8 cellular contexts compared by ENCODE assay signal in the genomic region with DNA sequence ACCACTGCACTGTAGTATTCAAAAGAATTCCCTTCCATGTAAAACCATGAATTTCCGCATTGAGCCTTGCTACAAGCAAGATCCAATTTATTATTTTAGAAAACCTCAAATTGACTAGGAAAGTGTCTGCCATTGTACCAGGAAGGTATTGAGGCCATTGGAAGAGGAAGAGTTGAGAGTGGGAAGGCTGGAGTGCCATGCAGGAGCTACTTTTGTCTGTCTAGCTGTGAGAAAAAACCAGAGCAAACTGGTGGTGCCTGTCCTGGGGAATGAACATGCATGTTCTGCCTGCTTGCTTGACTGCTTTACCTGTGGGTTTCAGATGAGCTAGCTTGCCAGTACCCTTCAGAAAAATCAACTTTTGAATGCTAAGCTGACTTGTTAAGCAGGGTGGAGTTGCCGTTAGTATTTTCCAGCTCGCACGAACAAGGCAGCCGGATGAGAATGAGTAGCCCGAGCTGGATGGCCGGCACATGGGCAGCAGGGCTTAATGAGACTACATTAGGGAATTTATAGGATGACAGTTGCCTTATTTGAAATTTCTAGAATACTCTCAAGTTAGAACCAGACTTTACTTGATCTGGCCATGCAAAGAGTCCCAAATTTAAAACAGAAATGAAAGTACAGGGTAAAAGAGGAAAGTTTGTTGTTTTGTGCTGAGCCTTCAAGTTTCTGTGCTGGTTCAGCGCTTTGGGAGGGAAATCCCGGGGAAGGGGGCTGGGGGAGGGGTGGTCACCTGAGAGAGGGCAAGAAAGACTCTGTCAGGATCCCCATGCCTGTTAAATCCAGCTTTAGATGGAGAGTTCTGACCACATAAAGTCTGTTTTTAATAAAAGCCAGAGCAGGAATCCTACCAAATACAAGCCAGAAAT. TPM values are rescaled to one million over a fixed set of nuclear protein-coding genes. Genes with fewer than 3 reads are reported as not detected.
DNase-seq lines count a peak whose midpoint lies in the region; ATAC-seq and TF ChIP-seq lines count a peak whose summit lies in the region.

No MANE protein-coding gene starts in this region.

- peak overlapping the region; percentile 54 for H3K9ac ChIP-seq in OCI-LY1 (ENCODE audit: low read length)

- no peaks in the 10 kb centered on the region for H3F3A ChIP-seq in OCI-LY1 (ENCODE audit: insufficient read depth, low read length)

- TF ChIP-seq CTCF in OCI-LY1 (IDR thresholded peaks at IDR 0.05; ENCODE audit: low read length) = no peak
- TF ChIP-seq CTCF in hepatocyte (IDR thresholded peaks at IDR 0.05; ENCODE audit: poor library complexity) = no peak
- no peak for TF ChIP-seq CTCF in tibial artery (IDR thresholded peaks at IDR 0.05)

- H3K4me1 ChIP-seq in OCI-LY1 (ENCODE audit: insufficient read depth, low read length, severe bottlenecking) (peaks cover 52% of the 10 kb centered on the region), hepatocyte (ENCODE audit: insufficient read depth) (peaks cover 42% of the 10 kb centered on the region), tibial artery (peaks cover 0 to 46% (median 4%) of the 10 kb centered on the region in 4 donors), SJCRH30 (peaks cover 8% of the 10 kb centered on the region; the same call in 1 of the 2 replicates)

- H3K79me2 ChIP-seq in OCI-LY1 (ENCODE audit: insufficient read depth, low read length) (no peaks in the 10 kb centered on the region), hepatocyte (no peaks in the 10 kb centered on the region)

- peak; percentile 55 for DNase-seq in GM03348 (ENCODE audit: low spot score)
- DNase-seq in hepatocyte (ENCODE audit: low spot score) = peak; percentile 37
- DNase-seq in tibial artery = peak; percentile 34 to 65
- no peak for DNase-seq in AG08396 (ENCODE audit: low spot score)
- no peak for DNase-seq in middle frontal gyrus (ENCODE audit: extremely low spot score, low spot score)
- DNase-seq in SJCRH30 = no peak

- H3K9me3 ChIP-seq in OCI-LY1 (ENCODE audit: low read length) (no peaks in the 10 kb centered on the region), hepatocyte (ENCODE audit: low read depth) (no peaks in the 10 kb centered on the region), tibial artery (no peaks in the 10 kb centered on the region), SJCRH30 (replicated peaks) (no peaks in the 10 kb centered on the region)

- no peaks in the 10 kb centered on the region for H3K27me3 ChIP-seq in OCI-LY1 (ENCODE audit: insufficient read depth, low read length)
- H3K27me3 ChIP-seq in hepatocyte = no peaks in the 10 kb centered on the region
- H3K27me3 ChIP-seq in tibial artery = no peaks in the 10 kb centered on the region
- H3K27me3 ChIP-seq in SJCRH30 = no peaks in the 10 kb centered on the region

- 23% methylated on average over 9 of the region's 9 CpGs for WGBS in hepatocyte (ENCODE audit: low lambda C conversion rate, missing lambda C conversion rate)

- H3K9me2 ChIP-seq in OCI-LY1 (ENCODE audit: low read depth, low read length) = no peaks in the 10 kb centered on the region
- no peaks in the 10 kb centered on the region for H3K9me2 ChIP-seq in hepatocyte (replicated peaks; ENCODE audit: insufficient read depth)

- peak; percentile 65 for ATAC-seq in GM21528 (IDR thresholded peaks at IDR 0.05; ENCODE audit: low FRiP score, unreplicated experiment)

- H3K36me3 ChIP-seq in OCI-LY1 (ENCODE audit: insufficient read depth, low read length) = no peaks in the 10 kb centered on the region
- no peaks in the 10 kb centered on the region for H3K36me3 ChIP-seq in hepatocyte (replicated peaks; ENCODE audit: insufficient read depth, low read depth)
- no peaks in the 10 kb centered on the region for H3K36me3 ChIP-seq in tibial artery
- no peaks in the 10 kb centered on the region for H3K36me3 ChIP-seq in SJCRH30

- H3K4me3 ChIP-seq in OCI-LY1 (ENCODE audit: low read depth, low read length, poor library complexity, severe bottlenecking) (peak overlapping the region; percentile 42), hepatocyte (no peak overlapping the region), tibial artery (peak overlapping the region; percentile 25 to 41), SJCRH30 (no peak overlapping the region)

- intact Hi-C loops in tibial artery (cut with DNase I; ENCODE audit: low total_unique reads) = loop anchor here (10.0 kb wide), 1 partner anchor 46 kb away; no protein-coding TSS in a partner anchor

- H4K20me1 ChIP-seq in OCI-LY1 (ENCODE audit: insufficient read depth, low read length) (no peaks in the 10 kb centered on the region), hepatocyte (ENCODE audit: insufficient read depth, poor library complexity, severe bottlenecking) (no peaks in the 10 kb centered on the region)

- H3K27ac ChIP-seq in OCI-LY1 (ENCODE audit: low read depth, low read length, poor library complexity, severe bottlenecking) (peak overlapping the region; percentile 92), hepatocyte (peak overlapping the region; percentile 90), tibial artery (peak overlapping the region; percentile 55 to 63), SJCRH30 (no peak overlapping the region)

- 0 out of 2 replicates have a peak overlapping the region, but pooled peaks have one; percentile 8 for H2AFZ ChIP-seq in OCI-LY1 (ENCODE audit: low read length)
- H2AFZ ChIP-seq in hepatocyte = peak overlapping the region; percentile 0

- H3K4me2 ChIP-seq in OCI-LY1 (ENCODE audit: low read length) (peak overlapping the region; percentile 66), hepatocyte (peak overlapping the region; percentile 58)

RNA-seq across cellular contexts. Expression of a gene that starts 29.6 kb away (rescaled TPM):
- 0.23 and 0.76 TPM in 2 replicates for total RNA-seq in hepatocyte
- 0.21 and 2.2 TPM in 2 replicates for polyA plus RNA-seq in hepatocyte
- 17.7 and 21.0 TPM in 2 replicates for total RNA-seq in SJCRH30 (2014; rRNA removed; shearing (Covaris generic))

RNA-seq across cellular contexts. Expression of a gene that starts 53.0 kb away (rescaled TPM):
- 38.6 and 42.0 TPM in 2 replicates for total RNA-seq in hepatocyte
- 43.3 and 47.0 TPM in 2 replicates for polyA plus RNA-seq in hepatocyte
- total RNA-seq in SJCRH30 (2014; rRNA removed; shearing (Covaris generic)) = 26.1 and 26.6 TPM in 2 replicates

Comparison
In these comparisons a context has a peak if more than half of its experiments do, and no peak if none do; other contexts are left out.
1. DNase-seq: peak in GM03348 (single experiment), hepatocyte (single experiment) and tibial artery (2 of 2); none in AG08396 (single experiment), middle frontal gyrus (single experiment) and SJCRH30 (0 of 2).
2. H3K4me3 ChIP-seq: peak in OCI-LY1 (single experiment) and tibial artery (2 of 2); none in hepatocyte (single experiment) and SJCRH30 (single experiment).
3. RNA of a gene that starts 29.6 kb away (total RNA-seq): 17.7 to 21.0 TPM in SJCRH30; 0.23 to 0.76 TPM in hepatocyte; every median in the first group is over 10 times any median in the second.